1 cellular context compared by ENCODE assay signal in the genomic region with DNA sequence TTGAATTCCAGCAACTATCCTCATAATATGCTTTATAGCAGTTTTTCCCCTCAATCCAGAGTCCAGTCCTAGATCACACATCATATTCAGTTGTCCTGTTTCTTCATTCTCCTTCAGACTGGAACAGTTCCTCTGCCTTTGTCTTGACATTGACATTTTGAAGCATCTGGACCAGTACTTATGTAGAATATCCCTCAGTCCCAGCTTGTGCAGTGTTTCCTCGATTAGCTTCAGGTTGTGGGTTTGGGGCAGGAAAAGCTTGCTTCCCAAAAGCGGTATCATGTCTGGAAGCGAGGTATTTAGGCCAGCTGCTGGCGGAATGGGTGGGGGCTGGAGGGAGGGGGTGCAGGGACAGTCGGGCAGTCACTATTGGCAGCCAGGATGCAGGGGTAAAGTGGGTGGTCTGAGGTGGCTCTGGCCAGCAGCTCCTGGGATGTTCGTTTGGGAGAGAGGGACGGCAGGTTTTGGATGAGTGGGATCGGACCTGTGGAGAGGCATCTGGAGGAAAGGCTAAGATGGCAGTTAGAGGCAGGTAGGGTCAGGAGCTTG.
TF ChIP-seq lines count a peak whose summit lies in the region.

No MANE protein-coding gene starts in this region.

TF ChIP-seq in GM23338, 12 proteins besides CTCF, POLR2A, EP300 and RAD21:
- no peak for TF ChIP-seq REST (IDR thresholded peaks at IDR 0.05; ENCODE audit: unreplicated experiment)
- peak; percentile 17 for TF ChIP-seq EZH2phosphoT487 (IDR thresholded peaks at IDR 0.05; ENCODE audit: unreplicated experiment)
TF ChIP-seq in GM23338: peak in this region for 1.
